ENCODE assay signal across 12 cellular contexts in the genomic region with DNA sequence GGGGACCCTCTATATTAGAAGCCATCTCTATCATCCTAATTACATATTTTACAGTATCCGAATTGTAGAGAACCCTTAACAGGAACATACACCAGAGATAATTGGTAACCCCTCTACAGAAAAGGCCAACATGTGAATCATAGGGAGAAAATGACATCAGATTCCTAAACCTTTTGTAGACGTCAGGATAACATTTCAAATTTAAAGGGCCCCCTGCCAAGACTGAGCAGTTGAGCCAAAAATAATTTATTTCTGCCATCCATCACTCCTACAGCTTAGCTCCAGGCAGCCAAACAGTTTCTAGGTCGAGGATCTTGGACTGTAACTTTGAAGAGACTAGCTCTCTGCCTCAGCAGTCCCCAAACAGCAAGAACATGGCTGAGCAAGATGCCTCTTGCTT. TPM values are rescaled to one million over a fixed set of nuclear protein-coding genes. Genes with fewer than 3 reads are reported as not detected.
DNase-seq lines count a peak whose midpoint lies in the region; ATAC-seq and TF ChIP-seq lines count a peak whose summit lies in the region.
"Had no signal": no experiment of that assay in that cellular context is flagged by ENCODE, and none has a peak within 500 bp of the region (broad histone marks: within the 10 kb centered on the region; RNA-seq: fewer than 3 reads in every experiment).

No MANE protein-coding gene starts in this region.

- H3K4me1 Mint-ChIP-seq in stimulated activated naive B cell treated with anti-CD40 and anti-IgM and Interleukin-4, amounts not matched to agents 10 μg/mL and 1 μg/mL and 100 μg/mL, for 72 hours, result peaks cover 0 to 5% of the 10 kb centered on the region in 2 donors
- H3K4me1 Mint-ChIP-seq: activated naive CD4-positive, alpha-beta T cell treated with anti-CD3 and anti-CD28 coated beads, Interleukin-2, amount 50 U/mL, for 24 hours had no signal

- H3K27me3 Mint-ChIP-seq in stimulated activated naive B cell treated with anti-CD40 and anti-IgM and Interleukin-4, amounts not matched to agents 10 μg/mL and 1 μg/mL and 100 μg/mL, for 72 hours, result peaks cover 24 to 37% of the 10 kb centered on the region in 2 donors

- H3K4me3 ChIP-seq in brain microvascular endothelial cell (ENCODE audit: low read depth, low read length) (no peak overlapping the region), thoracic aorta (no peak overlapping the region)

- peaks cover 0 to 4% of the 10 kb centered on the region in 2 donors for H3K9me3 Mint-ChIP-seq in stimulated activated naive B cell treated with anti-CD40 and anti-IgM and Interleukin-4, amounts not matched to agents 10 μg/mL and 1 μg/mL and 100 μg/mL, for 72 hours
- H3K9me3 Mint-ChIP-seq: activated naive CD4-positive, alpha-beta T cell treated with anti-CD3 and anti-CD28 coated beads, Interleukin-2, amount 50 U/mL, for 24 hours had no signal

- DNase-seq in M059J (ENCODE audit: low read depth), result peak; percentile 45
- peak; percentile 22 for DNase-seq in brain microvascular endothelial cell
- peak; percentile 65 for DNase-seq in hepatic stellate cell (ENCODE audit: low spot score)
- no peak for DNase-seq in thoracic aorta (ENCODE audit: low spot score)
- no peak for DNase-seq in central memory CD4-positive, alpha-beta T cell
- no peak for DNase-seq in stimulated activated naive B cell treated with anti-CD40 and anti-IgM and Interleukin-4, amounts not matched to agents 10 μg/mL and 1 μg/mL and 100 μg/mL, for 72 hours
- DNase-seq: foreskin keratinocyte; stimulated activated naive CD8-positive, alpha-beta T cell treated with anti-CD3 and anti-CD28 coated beads, Interleukin-15, Interleukin-2, amounts not matched to agents 100 U/mL and 50 U/mL, for 24 hours; SW 1271 had no signal

- in situ Hi-C loops in brain microvascular endothelial cell (cut with HindIII; ENCODE audit: low pct_ligation_motif_present, low sequenced_read_pairs), result no loop called here

- H3K27me3 ChIP-seq in brain microvascular endothelial cell (replicated peaks), result no peaks in the 10 kb centered on the region
- H3K27me3 ChIP-seq in thoracic aorta (replicated peaks; ENCODE audit: insufficient read depth), result no peaks in the 10 kb centered on the region
- H3K27me3 ChIP-seq: foreskin keratinocyte had no signal

- no peak overlapping the region for H3K4me3 Mint-ChIP-seq in stimulated activated naive B cell treated with anti-CD40 and anti-IgM and Interleukin-4, amounts not matched to agents 10 μg/mL and 1 μg/mL and 100 μg/mL, for 72 hours
- H3K4me3 Mint-ChIP-seq: activated naive CD4-positive, alpha-beta T cell treated with anti-CD3 and anti-CD28 coated beads, Interleukin-2, amount 50 U/mL, for 24 hours; dendritic cell treated with granulocyte-macrophage colony-stimulating factor and Interleukin-4, amounts not matched to agents 40 ng/mL and 50 ng/mL, for 4 days had no signal

- H3K9me3 ChIP-seq in thoracic aorta, result no peaks in the 10 kb centered on the region

- H3K36me3 Mint-ChIP-seq in stimulated activated naive B cell treated with anti-CD40 and anti-IgM and Interleukin-4, amounts not matched to agents 10 μg/mL and 1 μg/mL and 100 μg/mL, for 72 hours, result peaks cover 3 to 4% of the 10 kb centered on the region in 2 donors
- H3K36me3 Mint-ChIP-seq: activated naive CD4-positive, alpha-beta T cell treated with anti-CD3 and anti-CD28 coated beads, Interleukin-2, amount 50 U/mL, for 24 hours had no signal

- ATAC-seq in thoracic aorta (ENCODE audit: insufficient number of reproducible peaks, low FRiP score, low read depth) (peak; percentile 91), HG02870 (IDR thresholded peaks at IDR 0.05; ENCODE audit: unreplicated experiment) (no peak)
- no peak for ATAC-seq in stimulated activated naive B cell treated with anti-CD40 and anti-IgM and Interleukin-4, amounts not matched to agents 10 μg/mL and 1 μg/mL and 100 μg/mL, for 72 hours (replicated peaks)
- ATAC-seq: foreskin keratinocyte; stimulated activated naive CD8-positive, alpha-beta T cell treated with anti-CD3 and anti-CD28 coated beads, Interleukin-15, Interleukin-2, amounts not matched to agents 100 U/mL and 50 U/mL, for 24 hours had no signal

- H3K27ac ChIP-seq in brain microvascular endothelial cell (no peak overlapping the region), thoracic aorta (peak overlapping the region; percentile 70)
- H3K27ac ChIP-seq: foreskin keratinocyte had no signal

- TF ChIP-seq CTCF in brain microvascular endothelial cell (IDR thresholded peaks at IDR 0.05; ENCODE audit: low read depth, low read length, missing control alignments) (no peak), thoracic aorta (IDR thresholded peaks at IDR 0.05) (no peak)

- H3K27ac Mint-ChIP-seq in stimulated activated naive B cell treated with anti-CD40 and anti-IgM and Interleukin-4, amounts not matched to agents 10 μg/mL and 1 μg/mL and 100 μg/mL, for 72 hours, result no peak overlapping the region
- H3K27ac Mint-ChIP-seq: activated naive CD4-positive, alpha-beta T cell treated with anti-CD3 and anti-CD28 coated beads, Interleukin-2, amount 50 U/mL, for 24 hours; dendritic cell treated with granulocyte-macrophage colony-stimulating factor and Interleukin-4, amounts not matched to agents 40 ng/mL and 50 ng/mL, for 4 days had no signal

- peaks cover 23% of the 10 kb centered on the region for H3K36me3 ChIP-seq in brain microvascular endothelial cell (replicated peaks)
- H3K36me3 ChIP-seq in thoracic aorta, result peaks cover 4% of the 10 kb centered on the region

- H3K4me1 ChIP-seq in thoracic aorta (ENCODE audit: control insufficient read depth in 1 of 2, low read depth in 2 of 2), result peaks cover 23 to 41% of the 10 kb centered on the region in 2 donors
- H3K4me1 ChIP-seq: foreskin keratinocyte had no signal

RNA-seq across cellular contexts. Expression of gene ZNF697, which starts 21.2 kb away (rescaled TPM):
- 2.2 and 5.2 TPM in 2 replicates for total RNA-seq in M059J (2014; rRNA removed; shearing (Covaris generic))
- total RNA-seq in thoracic aorta, result 1 to 10 TPM in 1 of 2 donors, under 1 TPM in 1; 0.95 to 4.1 TPM

Comparison
In these comparisons a context has a peak if more than half of its experiments do, and no peak if none do; other contexts are left out.
1. DNase-seq: peak in M059J (single experiment), brain microvascular endothelial cell (single experiment) and hepatic stellate cell (single experiment); none in thoracic aorta (single experiment), central memory CD4-positive, alpha-beta T cell (single experiment) and stimulated activated naive B cell treated with anti-CD40 and anti-IgM and Interleukin-4, amounts not matched to agents 10 μg/mL and 1 μg/mL and 100 μg/mL, for 72 hours (single experiment).